In the genomic region with DNA sequence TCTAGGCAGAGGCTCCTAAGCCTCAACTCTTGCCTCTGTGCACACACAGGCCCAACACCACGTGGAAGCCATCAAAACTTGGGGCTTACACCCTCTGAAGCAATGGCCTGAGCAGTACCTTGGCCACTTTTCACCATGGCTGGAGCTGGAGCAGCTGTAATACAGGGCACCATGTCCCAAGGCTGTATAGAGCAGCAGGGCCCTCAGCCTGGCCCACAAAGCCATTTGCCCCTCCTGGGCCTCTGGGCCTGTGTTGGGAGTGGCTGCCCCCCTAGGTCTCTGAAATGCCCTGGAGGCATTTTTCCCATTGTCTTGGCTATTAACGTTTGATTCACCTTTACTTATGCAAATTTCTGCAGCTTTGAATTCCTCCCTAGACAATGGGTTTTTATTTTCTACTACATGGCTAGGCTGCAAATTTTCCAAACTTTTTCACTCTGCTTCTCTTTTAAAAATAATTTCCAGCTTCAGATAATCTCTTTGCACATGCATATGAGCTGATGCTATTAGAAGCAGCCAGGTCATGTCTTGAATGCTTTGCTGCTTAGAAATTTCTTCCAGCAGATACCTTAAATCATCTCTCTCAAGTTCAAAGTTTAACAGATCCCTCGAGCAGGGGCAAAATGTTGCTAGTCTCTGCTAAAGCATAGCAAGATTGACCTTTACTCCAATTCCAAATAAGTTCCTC, we compare ENCODE assay signal across 10 cellular contexts. TPM values are rescaled to one million over a fixed set of nuclear protein-coding genes. Genes with fewer than 3 reads are reported as not detected.
"Had no signal": no experiment of that assay in that cellular context is flagged by ENCODE, and none has a peak within 500 bp of the region (broad histone marks: within the 10 kb centered on the region; RNA-seq: fewer than 3 reads in every experiment).

No MANE protein-coding gene starts in this region.

- H3K4me3 ChIP-seq: K562 had no signal

- H3K4me1 Mint-ChIP-seq: IgD-negative memory B cell had no signal

- ATAC-seq: K562 had no signal

- H3K9ac ChIP-seq: KMS-11 had no signal

- H3K4me2 ChIP-seq: KMS-11 had no signal

- FAIRE-seq: HTR-8/SVneo, K562 had no signal

- H3K27me3 Mint-ChIP-seq: IgD-negative memory B cell had no signal

- H3K27ac ChIP-seq: HL-60, KMS-11 had no signal

- DNase-seq: IMR-90, KBM-7, KG1 had no signal

- H3K27ac Mint-ChIP-seq: IgD-negative memory B cell had no signal

RNA-seq across cellular contexts. Expression of a gene that starts 5.7 kb away (rescaled TPM):
- total RNA-seq: HT-29, HT1080, IMR-90, K562 had no signal
- polyA plus RNA-seq: IgD-negative memory B cell, IMR-90, K562 had no signal

RNA-seq across cellular contexts. Expression of a gene that starts 9.7 kb away (rescaled TPM):
- total RNA-seq: HT-29, IMR-90, K562 had no signal
- polyA plus RNA-seq: IgD-negative memory B cell, IMR-90, K562 had no signal

RNA-seq across cellular contexts. Expression of a gene that starts 42.5 kb away (rescaled TPM):
- total RNA-seq: HT-29, HT1080 had no signal
